ENCODE assay signal across 8 cellular contexts in genomic region chr4:105637409-105638258, GRCh38.
A peak's percentile ranks its signal among the peaks of the same experiment; 100 is the strongest.
DNase-seq lines count a peak whose midpoint lies in the region; ATAC-seq lines count a peak whose summit lies in the region.

No MANE protein-coding gene starts in this region.

- DNase-seq in NCI-H1105 (lab: John Stamatoyannopoulos, UW) (peak; percentile 62), adipocyte (ENCODE audit: low read depth) (peak; percentile 33), RKO (ENCODE audit: low spot score) (no peak), T1000 (lab: John Stamatoyannopoulos, UW) (no peak)

- no peak overlapping the region for H3K9ac ChIP-seq in adipocyte (ENCODE audit: low read length)

- peak; percentile 67 for ATAC-seq in GM18868 (IDR thresholded peaks at IDR 0.05; ENCODE audit: unreplicated experiment)
- ATAC-seq in HG02623 (IDR thresholded peaks at IDR 0.05; ENCODE audit: unreplicated experiment) = peak; percentile 80
- ATAC-seq in activated CD4-positive, CD25-positive, alpha-beta regulatory T cell treated with anti-CD3 and anti-CD28 coated beads, Interleukin-2, amount 50 U/mL, for 24 hours = no peak

- H3K4me1 ChIP-seq in adipocyte (ENCODE audit: control insufficient read depth, insufficient read depth, low read length) = peaks cover 11% of the 10 kb centered on the region

- H3K4me3 ChIP-seq in adipocyte (ENCODE audit: low read length) = peak overlapping the region; percentile 22

- H3K27me3 ChIP-seq in adipocyte (replicated peaks; ENCODE audit: control insufficient read depth, insufficient read depth, low read length) (no peaks in the 10 kb centered on the region), layer of hippocampus (ENCODE audit: control insufficient read depth, insufficient read depth, low read length) (no peaks in the 10 kb centered on the region)

- H3K36me3 ChIP-seq in adipocyte (ENCODE audit: control insufficient read depth, insufficient read depth, low read length, severe bottlenecking) = no peaks in the 10 kb centered on the region

- peak overlapping the region; percentile 62 for H3K27ac ChIP-seq in layer of hippocampus (ENCODE audit: low read depth, low read length)

- H3K9me3 ChIP-seq in adipocyte (ENCODE audit: control insufficient read depth, low read length) = no peaks in the 10 kb centered on the region

Comparison
In these comparisons a context has a peak if more than half of its experiments do, and no peak if none do; other contexts are left out.
1. ATAC-seq: peak in GM18868 (single experiment) and HG02623 (single experiment); none in activated CD4-positive, CD25-positive, alpha-beta regulatory T cell treated with anti-CD3 and anti-CD28 coated beads, Interleukin-2, amount 50 U/mL, for 24 hours (0 of 2).
2. DNase-seq: peak in NCI-H1105 (single experiment) and adipocyte (single experiment); none in RKO (single experiment) and T1000 (single experiment).